Comparison of ENCODE assay signal across 9 cellular contexts in genomic region chr2:75199428-75200011, GRCh38. TPM values are rescaled to one million over a fixed set of nuclear protein-coding genes. Genes with fewer than 3 reads are reported as not detected.
DNase-seq lines count a peak whose midpoint lies in the region; ATAC-seq, FAIRE-seq and TF ChIP-seq lines count a peak whose summit lies in the region.
"Had no signal": no experiment of that assay in that cellular context is flagged by ENCODE, and none has a peak within 500 bp of the region (broad histone marks: within the 10 kb centered on the region; RNA-seq: fewer than 3 reads in every experiment).

Gene TACR1 (minus strand): TSS chr2:75199520. CDS start chr2:75198934, 586 bp downstream.

- no peak for FAIRE-seq in HTR-8/SVneo (lab: Jason Lieb, UNC)

- no peaks in the 10 kb centered on the region for H3K4me1 ChIP-seq in CD8-positive, alpha-beta memory T cell (ENCODE audit: insufficient read depth, low read length)

- peaks cover 0 to 23% (median 2%) of the 10 kb centered on the region in 3 donors for H3K4me1 Mint-ChIP-seq in CD8-positive, alpha-beta memory T cell
- H3K4me1 Mint-ChIP-seq in activated B cell treated with CpG ODN at 0.5 μM for 24 hours = peaks cover 20% of the 10 kb centered on the region

- peak within 1 kb of the TSS in 1 of 8 donors; percentile 50 for H3K27ac Mint-ChIP-seq in CD8-positive, alpha-beta memory T cell
- no peak within 1 kb of the TSS for H3K27ac Mint-ChIP-seq in activated B cell treated with CpG ODN at 0.5 μM for 24 hours

- H3K9me3 Mint-ChIP-seq in CD8-positive, alpha-beta memory T cell = peaks cover 0 to 20% (median 3%) of the 10 kb centered on the region in 5 donors
- H3K9me3 Mint-ChIP-seq in activated B cell treated with CpG ODN at 0.5 μM for 24 hours = no peaks in the 10 kb centered on the region

- no peak within 1 kb of the TSS for H3K27ac ChIP-seq in CD8-positive, alpha-beta memory T cell (ENCODE audit: low read depth, low read length)

- TF ChIP-seq CTCF in activated B cell treated with CpG ODN at 0.5 μM for 24 hours (IDR thresholded peaks at IDR 0.05) (peak; percentile 43), lower leg skin (IDR thresholded peaks at IDR 0.05) (no peak)

- DNase-seq in CD8-positive, alpha-beta memory T cell = peak in 4 of 5 donors; percentile 11 to 49 (median 20)
- peak; percentile 35 for DNase-seq in HTR-8/SVneo (ENCODE audit: insufficient read length, low spot score)
- DNase-seq in activated B cell treated with CpG ODN at 0.5 μM for 24 hours = peak; percentile 55
- peak; percentile 9 to 27 for DNase-seq in dermis microvascular lymphatic vessel endothelial cell (ENCODE audit: low read depth in 2 of 2)
- DNase-seq in lower leg skin (ENCODE audit: low spot score in 2 of 2) = peak in 1 of 2 donors; percentile 19
- DNase-seq in stimulated activated CD4-positive, alpha-beta T cell treated with anti-CD3 and anti-CD28 coated beads, Interleukin-4, amount 100 ng/mL, for 48 hours (ENCODE audit: low read depth in 2 of 2) = peak; percentile 25 to 47
- DNase-seq in NCI-H187 (lab: John Stamatoyannopoulos, UW) = no peak

- H3K36me3 Mint-ChIP-seq in CD8-positive, alpha-beta memory T cell = no peaks in the 10 kb centered on the region
- H3K36me3 Mint-ChIP-seq in activated B cell treated with CpG ODN at 0.5 μM for 24 hours (ENCODE audit: low read depth) = no peaks in the 10 kb centered on the region

- POLR2A ChIA-PET in CD8-positive, alpha-beta memory T cell (lab: Charles Lee) = no interaction called here
- POLR2A ChIA-PET in activated B cell treated with CpG ODN at 0.5 μM for 24 hours (lab: Charles Lee) = interaction anchor here (0.6 to 1.7 kb wide), 2 partner anchors 67 to 206 kb away, joined by 3 read pairs; no protein-coding TSS in a partner anchor

- 1% methylated on average over 46 of the region's 46 CpGs for WGBS in lower leg skin, 2 donors

- TF ChIP-seq POLR2A in lower leg skin (IDR thresholded peaks at IDR 0.05) = no peak

- H3K4me3 Mint-ChIP-seq in CD8-positive, alpha-beta memory T cell = peak within 1 kb of the TSS in 6 of 7 donors; percentile 27 to 69 (median 46)
- H3K4me3 Mint-ChIP-seq in activated B cell treated with CpG ODN at 0.5 μM for 24 hours = peak within 1 kb of the TSS; percentile 81

- H3K36me3 ChIP-seq in CD8-positive, alpha-beta memory T cell (ENCODE audit: insufficient read depth, low read length) = no peaks in the 10 kb centered on the region

- CTCF ChIA-PET in CD8-positive, alpha-beta memory T cell (lab: Charles Lee) = interaction anchor here (1.3 kb wide), 1 partner anchor 12 kb away, joined by 5 read pairs; no protein-coding TSS in a partner anchor
- CTCF ChIA-PET in activated B cell treated with CpG ODN at 0.5 μM for 24 hours (lab: Charles Lee) = interaction anchor here (0.6 to 2.2 kb wide), 20 partner anchors 10 to 477 kb away, joined by 3 to 44 read pairs (median 3); no protein-coding TSS in a partner anchor

- no peak within 1 kb of the TSS for H3K4me3 ChIP-seq in CD8-positive, alpha-beta memory T cell (ENCODE audit: low read length)
- H3K4me3 ChIP-seq in lower leg skin (ENCODE audit: low read depth, poor library complexity, severe bottlenecking) = peak within 1 kb of the TSS; percentile 9

- H3K9me3 ChIP-seq in CD8-positive, alpha-beta memory T cell (ENCODE audit: low read length) = no peaks in the 10 kb centered on the region

- peaks cover 7% of the 10 kb centered on the region for H3K27me3 ChIP-seq in CD8-positive, alpha-beta memory T cell (ENCODE audit: insufficient read depth, low read length, poor library complexity, severe bottlenecking)

- intact Hi-C loops in activated B cell treated with CpG ODN at 0.5 μM for 24 hours (cut with micrococcal nuclease) = loop anchor here (1.0 to 5.0 kb wide), 5 partner anchors 205 to 428 kb away; no protein-coding TSS in a partner anchor
- intact Hi-C loops in lower leg skin (cut with DNase I; ENCODE audit: low total_unique reads) = no loop called here

- ATAC-seq in GM19328 (IDR thresholded peaks at IDR 0.05; ENCODE audit: unreplicated experiment) (peak; percentile 80), activated B cell treated with CpG ODN at 0.5 μM for 24 hours (ENCODE audit: low read depth) (peak; percentile 79)

- peaks cover 39 to 76% of the 10 kb centered on the region in 2 donors for H3K27me3 Mint-ChIP-seq in CD8-positive, alpha-beta memory T cell
- peaks cover 61% of the 10 kb centered on the region for H3K27me3 Mint-ChIP-seq in activated B cell treated with CpG ODN at 0.5 μM for 24 hours

RNA-seq across cellular contexts. Expression of gene TACR1, which starts in this region (rescaled TPM):
- total RNA-seq in CD8-positive, alpha-beta memory T cell = not detected
- polyA plus RNA-seq in CD8-positive, alpha-beta memory T cell = not detected
- not detected in 2 replicates for total RNA-seq in activated B cell treated with CpG ODN at 0.5 μM for 24 hours
- total RNA-seq in dermis microvascular lymphatic vessel endothelial cell = not detected in 2 replicates
- 1 to 10 TPM in 3 of 4 donors, under 1 TPM in 1; 0.95 to 8.0 (median 2.7) TPM for total RNA-seq in lower leg skin
- total RNA-seq: T-helper 1 cell treated with Interleukin-12 subunit alpha and Interleukin-12 subunit beta and Interleukin-4 antibody, amounts not matched to agents 30 ng/mL and 1 ng/mL, for 36 hours had no signal

Comparison
In these comparisons a context has a peak if more than half of its experiments do, and no peak if none do; other contexts are left out.
1. Peak in DNase-seq in CD8-positive, alpha-beta memory T cell; RNA of the gene not detected or under 1 TPM.
2. Peak in DNase-seq and ATAC-seq in activated B cell treated with CpG ODN at 0.5 μM for 24 hours; RNA of the gene not detected or under 1 TPM.
3. Peak in DNase-seq in dermis microvascular lymphatic vessel endothelial cell; RNA of the gene not detected or under 1 TPM.
4. DNase-seq: peak in HTR-8/SVneo (single experiment) and stimulated activated CD4-positive, alpha-beta T cell treated with anti-CD3 and anti-CD28 coated beads, Interleukin-4, amount 100 ng/mL, for 48 hours (2 of 2); none in NCI-H187 (0 of 2).